Comparison of ENCODE assay signal across 2 cellular contexts in the genomic region with DNA sequence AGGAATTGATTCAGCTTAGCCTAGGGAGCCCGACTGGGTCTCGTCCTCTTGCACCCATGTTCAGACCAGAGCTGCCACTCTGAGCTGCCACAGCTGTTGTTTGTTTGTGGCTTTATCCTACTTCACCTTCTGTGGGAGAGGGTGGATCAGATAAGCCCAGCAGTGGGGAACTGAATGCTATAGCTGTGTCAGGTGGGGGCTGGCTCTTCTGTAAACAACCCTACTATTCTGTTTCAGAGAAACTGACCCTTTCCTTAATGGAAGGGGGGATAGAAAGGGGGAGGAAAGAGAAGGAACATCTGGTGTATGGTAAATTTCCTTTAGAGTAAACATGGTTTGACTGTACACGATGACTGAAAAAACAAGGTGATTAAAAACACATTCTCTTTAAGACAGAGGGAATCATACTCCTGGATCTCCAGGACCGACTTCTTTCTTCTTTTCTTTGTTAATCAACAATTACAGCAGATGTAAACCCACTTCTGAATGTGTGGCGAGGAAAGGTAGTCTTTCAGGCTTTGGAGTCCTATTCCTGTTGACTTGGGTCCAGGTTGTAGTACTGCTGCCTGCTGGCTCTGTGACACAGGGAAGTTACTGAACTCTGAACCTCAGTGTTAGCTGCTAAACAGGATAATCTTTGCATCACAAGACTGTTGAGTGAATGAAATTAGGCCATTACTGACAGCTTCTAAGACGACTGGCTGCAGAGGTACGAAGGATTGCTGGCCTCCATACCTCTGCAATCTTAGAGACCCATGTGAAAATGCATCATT.
A peak's percentile ranks its signal among the peaks of the same experiment; 100 is the strongest.
TF ChIP-seq lines count a peak whose summit lies in the region.

No MANE protein-coding gene starts in this region.

TF ChIP-seq in IMR-90, 13 proteins besides CTCF, POLR2A, EP300 and RAD21:
- TF ChIP-seq RCOR1 (IDR thresholded peaks at IDR 0.05; ENCODE audit: insufficient replicate concordance, low read length), result no peak
- no peak for TF ChIP-seq CHD1 (IDR thresholded peaks at IDR 0.05; ENCODE audit: low read depth, low read length)
- TF ChIP-seq FOS (IDR thresholded peaks at IDR 0.05; ENCODE audit: low read depth, low read length), result no peak
- TF ChIP-seq, protein P1, sequence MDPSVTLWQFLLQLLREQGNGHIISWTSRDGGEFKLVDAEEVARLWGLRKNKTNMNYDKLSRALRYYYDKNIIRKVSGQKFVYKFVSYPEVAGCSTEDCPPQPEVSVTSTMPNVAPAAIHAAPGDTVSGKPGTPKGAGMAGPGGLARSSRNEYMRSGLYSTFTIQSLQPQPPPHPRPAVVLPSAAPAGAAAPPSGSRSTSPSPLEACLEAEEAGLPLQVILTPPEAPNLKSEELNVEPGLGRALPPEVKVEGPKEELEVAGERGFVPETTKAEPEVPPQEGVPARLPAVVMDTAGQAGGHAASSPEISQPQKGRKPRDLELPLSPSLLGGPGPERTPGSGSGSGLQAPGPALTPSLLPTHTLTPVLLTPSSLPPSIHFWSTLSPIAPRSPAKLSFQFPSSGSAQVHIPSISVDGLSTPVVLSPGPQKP (IDR thresholded peaks at IDR 0.05; ENCODE audit: borderline replicate concordance, low read depth, low read length), result no peak
- no peak for TF ChIP-seq BHLHE40 (IDR thresholded peaks at IDR 0.05; ENCODE audit: low read depth, low read length)

TF ChIP-seq in SK-N-SH treated with all-trans-retinoic acid at 6 μM for 48 hours, 23 proteins besides CTCF, POLR2A, EP300 and RAD21:
- peak; percentile 59; the same call in 1 of the 2 replicates for TF ChIP-seq TCF4 (CRISPR knock-in tag; IDR thresholded peaks at IDR 0.05; ENCODE audit: borderline replicate concordance)
- TF ChIP-seq ARNTL (CRISPR knock-in tag; IDR thresholded peaks at IDR 0.05; ENCODE audit: borderline replicate concordance, low read depth), result no peak
- TF ChIP-seq POU6F1 (CRISPR knock-in tag; IDR thresholded peaks at IDR 0.05; ENCODE audit: borderline replicate concordance, low read depth), result no peak
